2 cellular contexts compared by ENCODE assay signal in the genomic region with DNA sequence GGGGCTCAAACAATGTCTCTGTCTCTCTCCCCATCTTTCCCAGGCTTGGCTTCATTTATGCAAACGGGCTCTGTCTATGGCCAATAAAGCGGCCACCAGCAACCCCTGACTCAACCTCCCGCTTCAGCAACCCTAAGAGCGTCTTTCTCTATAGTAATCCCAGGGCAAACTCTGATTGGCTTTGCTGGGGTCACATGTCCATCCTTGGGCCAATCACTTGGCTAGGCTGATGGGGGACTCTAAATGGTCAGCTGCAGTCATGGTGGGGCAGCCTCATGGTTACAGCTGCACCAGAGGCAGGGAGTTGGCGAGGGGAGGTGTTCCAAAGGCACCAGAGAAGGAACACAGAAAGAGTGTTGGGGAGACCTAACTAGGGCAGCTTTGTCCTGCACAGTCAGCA.
TF ChIP-seq lines count a peak whose summit lies in the region.

No MANE protein-coding gene starts in this region.

TF ChIP-seq in GM23338, 12 proteins besides CTCF, POLR2A, EP300 and RAD21 (continued from another document):
- TF ChIP-seq ZNF462 (CRISPR knock-in tag; IDR thresholded peaks at IDR 0.05) = no peak
- no peak for TF ChIP-seq EZH2 (IDR thresholded peaks at IDR 0.05; ENCODE audit: low read depth, unreplicated experiment)
- TF ChIP-seq, protein P1, sequence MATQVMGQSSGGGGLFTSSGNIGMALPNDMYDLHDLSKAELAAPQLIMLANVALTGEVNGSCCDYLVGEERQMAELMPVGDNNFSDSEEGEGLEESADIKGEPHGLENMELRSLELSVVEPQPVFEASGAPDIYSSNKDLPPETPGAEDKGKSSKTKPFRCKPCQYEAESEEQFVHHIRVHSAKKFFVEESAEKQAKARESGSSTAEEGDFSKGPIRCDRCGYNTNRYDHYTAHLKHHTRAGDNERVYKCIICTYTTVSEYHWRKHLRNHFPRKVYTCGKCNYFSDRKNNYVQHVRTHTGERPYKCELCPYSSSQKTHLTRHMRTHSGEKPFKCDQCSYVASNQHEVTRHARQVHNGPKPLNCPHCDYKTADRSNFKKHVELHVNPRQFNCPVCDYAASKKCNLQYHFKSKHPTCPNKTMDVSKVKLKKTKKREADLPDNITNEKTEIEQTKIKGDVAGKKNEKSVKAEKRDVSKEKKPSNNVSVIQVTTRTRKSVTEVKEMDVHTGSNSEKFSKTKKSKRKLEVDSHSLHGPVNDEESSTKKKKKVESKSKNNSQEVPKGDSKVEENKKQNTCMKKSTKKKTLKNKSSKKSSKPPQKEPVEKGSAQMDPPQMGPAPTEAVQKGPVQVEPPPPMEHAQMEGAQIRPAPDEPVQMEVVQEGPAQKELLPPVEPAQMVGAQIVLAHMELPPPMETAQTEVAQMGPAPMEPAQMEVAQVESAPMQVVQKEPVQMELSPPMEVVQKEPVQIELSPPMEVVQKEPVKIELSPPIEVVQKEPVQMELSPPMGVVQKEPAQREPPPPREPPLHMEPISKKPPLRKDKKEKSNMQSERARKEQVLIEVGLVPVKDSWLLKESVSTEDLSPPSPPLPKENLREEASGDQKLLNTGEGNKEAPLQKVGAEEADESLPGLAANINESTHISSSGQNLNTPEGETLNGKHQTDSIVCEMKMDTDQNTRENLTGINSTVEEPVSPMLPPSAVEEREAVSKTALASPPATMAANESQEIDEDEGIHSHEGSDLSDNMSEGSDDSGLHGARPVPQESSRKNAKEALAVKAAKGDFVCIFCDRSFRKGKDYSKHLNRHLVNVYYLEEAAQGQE (IDR thresholded peaks at IDR 0.05; ENCODE audit: unreplicated experiment) = no peak
- TF ChIP-seq STAT1 (IDR thresholded peaks at IDR 0.05; ENCODE audit: unreplicated experiment) = no peak
- no peak for TF ChIP-seq JUNB (IDR thresholded peaks at IDR 0.05; ENCODE audit: unreplicated experiment)
- TF ChIP-seq ZNF114 (CRISPR knock-in tag; IDR thresholded peaks at IDR 0.05) = no peak
- no peak for TF ChIP-seq CREB1 (CRISPR knock-in tag; IDR thresholded peaks at IDR 0.05; ENCODE audit: low read depth)

TF ChIP-seq in WTC11, 78 proteins besides CTCF, POLR2A, EP300 and RAD21 (continued from another document):
- no peak for TF ChIP-seq STAT6 (CRISPR knock-in tag; conservative IDR thresholded peaks at IDR 0.05; ENCODE audit: low read depth)
- TF ChIP-seq NFYB (CRISPR knock-in tag; conservative IDR thresholded peaks at IDR 0.05; ENCODE audit: low read depth) = 0 out of 2 replicates have a peak, but pooled peaks have one; percentile 29
- no peak for TF ChIP-seq NR2C2 (CRISPR knock-in tag; IDR thresholded peaks at IDR 0.05)
- TF ChIP-seq JUN (CRISPR knock-in tag; IDR thresholded peaks at IDR 0.05) = no peak
- TF ChIP-seq ETV6 (CRISPR knock-in tag; IDR thresholded peaks at IDR 0.05) = no peak
- TF ChIP-seq ZNF232 (CRISPR knock-in tag; IDR thresholded peaks at IDR 0.05) = no peak
- TF ChIP-seq USF2 (CRISPR knock-in tag; IDR thresholded peaks at IDR 0.05) = peak; percentile 70
- TF ChIP-seq, protein P2, sequence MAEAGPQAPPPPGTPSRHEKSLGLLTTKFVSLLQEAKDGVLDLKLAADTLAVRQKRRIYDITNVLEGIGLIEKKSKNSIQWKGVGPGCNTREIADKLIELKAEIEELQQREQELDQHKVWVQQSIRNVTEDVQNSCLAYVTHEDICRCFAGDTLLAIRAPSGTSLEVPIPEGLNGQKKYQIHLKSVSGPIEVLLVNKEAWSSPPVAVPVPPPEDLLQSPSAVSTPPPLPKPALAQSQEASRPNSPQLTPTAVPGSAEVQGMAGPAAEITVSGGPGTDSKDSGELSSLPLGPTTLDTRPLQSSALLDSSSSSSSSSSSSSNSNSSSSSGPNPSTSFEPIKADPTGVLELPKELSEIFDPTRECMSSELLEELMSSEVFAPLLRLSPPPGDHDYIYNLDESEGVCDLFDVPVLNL (CRISPR knock-in tag; IDR thresholded peaks at IDR 0.05; ENCODE audit: borderline replicate concordance, low read depth) = no peak
